ENCODE assay signal across 14 cellular contexts in the genomic region with DNA sequence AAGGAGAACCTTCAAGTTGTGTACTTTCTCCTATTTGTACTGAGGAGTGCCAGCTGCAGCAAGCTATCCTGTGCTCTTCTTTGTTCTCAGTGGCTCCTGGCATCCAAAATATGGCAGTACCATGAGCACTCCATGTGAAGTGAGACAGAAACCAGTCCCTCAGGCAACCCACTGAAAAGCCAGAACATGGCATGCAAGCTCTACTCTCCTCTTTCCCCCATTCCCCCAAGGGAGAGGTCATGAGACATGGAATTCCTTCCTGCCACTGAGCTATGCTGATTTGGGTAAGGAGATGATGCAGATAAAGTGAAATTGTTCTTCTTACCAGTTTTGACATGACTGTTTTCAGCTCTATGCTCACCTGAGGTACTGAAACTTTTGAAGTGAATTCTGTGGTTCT. TPM values are rescaled to one million over a fixed set of nuclear protein-coding genes. Genes with fewer than 3 reads are reported as not detected.
DNase-seq lines count a peak whose midpoint lies in the region; ATAC-seq and TF ChIP-seq lines count a peak whose summit lies in the region.
"Had no signal": no experiment of that assay in that cellular context is flagged by ENCODE, and none has a peak within 500 bp of the region (broad histone marks: within the 10 kb centered on the region; RNA-seq: fewer than 3 reads in every experiment).

No MANE protein-coding gene starts in this region.

- H3K27ac ChIP-seq in trophoblast cell (ENCODE audit: low read depth, low read length), result no peak overlapping the region
- H3K27ac ChIP-seq: 22Rv1 had no signal

- peak overlapping the region; percentile 3 for H3K4me2 ChIP-seq in trophoblast cell (ENCODE audit: low read length)

- H3K4me3 ChIP-seq in fibroblast of the aortic adventitia (ENCODE audit: low read depth, low read length), result no peak overlapping the region
- no peak overlapping the region for H3K4me3 ChIP-seq in trophoblast cell (ENCODE audit: low read depth, low read length)
- H3K4me3 ChIP-seq: GM12878 had no signal

- no peak for ATAC-seq in HG02588 (IDR thresholded peaks at IDR 0.05; ENCODE audit: unreplicated experiment)
- ATAC-seq: CD8-positive, alpha-beta T cell; GM12878 had no signal

- H4K8ac ChIP-seq in trophoblast cell (ENCODE audit: low read depth, low read length), result no peak overlapping the region

- no peak for TF ChIP-seq CTCF in fibroblast of the aortic adventitia (IDR thresholded peaks at IDR 0.05; ENCODE audit: insufficient read depth, low read length)

- H3K9me3 ChIP-seq in trophoblast cell (ENCODE audit: insufficient read depth, low read depth, low read length), result no peaks in the 10 kb centered on the region

- no peaks in the 10 kb centered on the region for H3K79me2 ChIP-seq in trophoblast cell (ENCODE audit: control insufficient read depth, insufficient read depth, low read length, poor library complexity)

- H2BK120ac ChIP-seq in trophoblast cell (ENCODE audit: insufficient read depth, low read length, poor library complexity), result no peak overlapping the region

- DNase-seq in EH (ENCODE audit: low read depth), result peak; percentile 8
- peak; percentile 17 for DNase-seq in SK-MEL-5 (ENCODE audit: low read depth, low spot score)
- peak; percentile 7 for DNase-seq in fibroblast of the aortic adventitia (ENCODE audit: low read depth)
- DNase-seq in trophoblast cell, result peak; percentile 78 to 92
- DNase-seq in EL, result no peak
- DNase-seq in hepatic stellate cell (ENCODE audit: low spot score), result no peak
- DNase-seq: CD8-positive, alpha-beta T cell; COR-L47; DMS153; DND-41; H7 had no signal

- no peak overlapping the region for H3K23ac ChIP-seq in trophoblast cell (ENCODE audit: low read length)

- H2BK12ac ChIP-seq in trophoblast cell (ENCODE audit: low read length), result no peak overlapping the region

- no peak overlapping the region for H3K4ac ChIP-seq in trophoblast cell (ENCODE audit: low read depth, low read length)

- no peak overlapping the region for H3K9ac ChIP-seq in trophoblast cell (ENCODE audit: low read length)

- no peak overlapping the region for H2AFZ ChIP-seq in trophoblast cell (ENCODE audit: insufficient read depth, low read length, poor library complexity)

- H4K12ac ChIP-seq in trophoblast cell (ENCODE audit: low read depth, low read length), result no peak overlapping the region

- H4K91ac ChIP-seq in trophoblast cell (ENCODE audit: low read depth, low read length), result no peak overlapping the region

- H3K27me3 ChIP-seq in trophoblast cell (ENCODE audit: insufficient read depth, low read length), result no peaks in the 10 kb centered on the region

- H3K14ac ChIP-seq in trophoblast cell (ENCODE audit: low read length), result no peak overlapping the region

- no peak overlapping the region for H2AK5ac ChIP-seq in trophoblast cell (ENCODE audit: low read length)

- H3K79me1 ChIP-seq in trophoblast cell (ENCODE audit: low read length), result peaks cover 2% of the 10 kb centered on the region

- peaks cover 7 to 8% of the 10 kb centered on the region in 2 experiments for H3K4me1 ChIP-seq in trophoblast cell (ENCODE audit: control insufficient read depth in 1 of 2, insufficient read depth in 2 of 2, low read length in 2 of 2)

- peak overlapping the region; percentile 2 for H2BK5ac ChIP-seq in trophoblast cell (ENCODE audit: low read depth, low read length, poor library complexity)

- in situ Hi-C loops in SK-MEL-5 (cut with HindIII; ENCODE audit: low pct_unique_long_range_greater_than_20kb, low sequenced_read_pairs), result no loop called here

- no peaks in the 10 kb centered on the region for H3K36me3 ChIP-seq in trophoblast cell (ENCODE audit: control insufficient read depth in 1 of 2, insufficient read depth in 2 of 2, low read length in 2 of 2)

- H3K18ac ChIP-seq in trophoblast cell (ENCODE audit: low read length), result no peak overlapping the region

RNA-seq across cellular contexts. Expression of gene CEP152, which starts 22.7 kb away (rescaled TPM):
- 6.4 and 9.6 TPM in 2 replicates for total RNA-seq in SK-MEL-5 (2014; rRNA removed; shearing (Covaris generic))
- 5.6 and 8.5 TPM in 2 replicates for polyA plus RNA-seq in SK-MEL-5 (2015; cell fraction: cytosol; rRNA removed)
- 45.6 and 52.0 TPM in 2 replicates for polyA plus RNA-seq in SK-MEL-5 (2015; cell fraction: nucleus; rRNA removed)
- 11.1 and 14.4 TPM in 2 replicates for total RNA-seq in fibroblast of the aortic adventitia (ENCODE audit: low replicate concordance)
- 4.2 and 4.9 TPM in 2 replicates for polyA plus RNA-seq in trophoblast cell (2013)

RNA-seq across cellular contexts. Expression of gene EID1, which starts 44.4 kb away (rescaled TPM):
- total RNA-seq in SK-MEL-5 (2014; rRNA removed; shearing (Covaris generic)), result 154 and 171 TPM in 2 replicates
- polyA plus RNA-seq in SK-MEL-5 (2015; cell fraction: cytosol; rRNA removed), result 134 and 216 TPM in 2 replicates
- polyA plus RNA-seq in SK-MEL-5 (2015; cell fraction: nucleus; rRNA removed), result 85.4 and 120 TPM in 2 replicates
- total RNA-seq in fibroblast of the aortic adventitia (ENCODE audit: low replicate concordance), result 253 and 674 TPM in 2 replicates
- polyA plus RNA-seq in trophoblast cell (2013), result 78.6 and 80.1 TPM in 2 replicates

Comparison
In these comparisons a context has a peak if more than half of its experiments do, and no peak if none do; other contexts are left out.
1. DNase-seq: peak in EH (single experiment), SK-MEL-5 (single experiment), fibroblast of the aortic adventitia (single experiment) and trophoblast cell (2 of 2); none in EL (single experiment) and hepatic stellate cell (single experiment).